ENCODE assay signal across 17 cellular contexts in the genomic region with DNA sequence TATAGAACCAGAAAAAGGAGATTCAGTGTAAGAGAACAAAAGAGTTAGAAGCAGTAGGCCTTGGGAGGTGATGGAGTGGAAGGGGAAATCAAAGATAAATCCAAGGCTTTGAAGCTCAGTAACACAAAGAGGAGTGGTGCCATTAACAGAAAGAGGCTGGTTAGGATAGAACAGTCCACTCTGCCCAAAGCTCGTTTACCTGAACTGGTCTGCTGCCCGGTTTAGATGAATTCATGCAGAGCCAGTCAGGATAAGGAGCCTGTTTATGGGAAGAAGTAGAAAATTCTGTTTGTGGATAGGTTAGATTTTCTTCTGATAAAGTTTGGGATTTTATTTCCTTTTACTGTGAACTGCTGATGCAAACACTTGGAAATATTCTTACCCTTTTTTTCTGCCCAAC.
DNase-seq lines count a peak whose midpoint lies in the region; ATAC-seq and TF ChIP-seq lines count a peak whose summit lies in the region.
"Had no signal": no experiment of that assay in that cellular context is flagged by ENCODE, and none has a peak within 500 bp of the region (broad histone marks: within the 10 kb centered on the region; RNA-seq: fewer than 3 reads in every experiment).

No MANE protein-coding gene starts in this region.

- H3K36me3 Mint-ChIP-seq in nephron progenitor cell (ENCODE audit: low read depth) (peaks cover 19% of the 10 kb centered on the region), mesothelial cell of epicardium (peaks cover 4% of the 10 kb centered on the region)

- no peak overlapping the region for H3K4me3 ChIP-seq in BLaER1 treated with 17β-estradiol and CSF1 and Interleukin-3, amounts not matched to agents 10 nM and 100 nM
- no peak overlapping the region for H3K4me3 ChIP-seq in PC-9
- H3K4me3 ChIP-seq: A549, GM23338, SK-N-MC had no signal

- peaks cover 18% of the 10 kb centered on the region; the same call in 1 of the 2 replicates for H3K79me2 ChIP-seq in PC-9 (ENCODE audit: low read depth)

- H3K9me3 ChIP-seq in BLaER1 treated with 17β-estradiol and CSF1 and Interleukin-3, amounts not matched to agents 10 nM and 100 nM (replicated peaks in 1 of 11): no peaks in the 10 kb centered on the region
- H3K9me3 ChIP-seq in PC-9 (ENCODE audit: insufficient read depth, low read depth): no peaks in the 10 kb centered on the region; the same call in 1 of the 2 replicates
- H3K9me3 ChIP-seq: A549 had no signal

- H3K27me3 Mint-ChIP-seq in nephron progenitor cell (ENCODE audit: low read depth, poor library complexity) (no peaks in the 10 kb centered on the region), mesothelial cell of epicardium (ENCODE audit: low read depth) (no peaks in the 10 kb centered on the region)
- H3K27me3 Mint-ChIP-seq: CD4-positive, alpha-beta T cell had no signal

- in situ Hi-C loops in G401 (cut with HindIII; ENCODE audit: low sequenced_read_pairs): no loop called here

- POLR2A ChIA-PET in PC-9 (lab: Charles Lee; ENCODE audit: unreplicated experiment): no interaction called here

- no peaks in the 10 kb centered on the region for H3K27me3 ChIP-seq in BLaER1 treated with 17β-estradiol and CSF1 and Interleukin-3, amounts not matched to agents 10 nM and 100 nM
- H3K27me3 ChIP-seq in PC-9 (ENCODE audit: insufficient read depth, low read depth): no peaks in the 10 kb centered on the region

- TF ChIP-seq CTCF in PC-9 (conservative IDR thresholded peaks at IDR 0.05) (no peak), nephron progenitor cell (IDR thresholded peaks at IDR 0.05) (no peak), mesothelial cell of epicardium (IDR thresholded peaks at IDR 0.05; ENCODE audit: unreplicated experiment) (no peak)

- H2AFZ ChIP-seq in PC-9: no peak overlapping the region
- H2AFZ ChIP-seq: GM23338 had no signal

- peaks cover 20 to 93% (median 81%) of the 10 kb centered on the region in 10 experiments for H3K4me1 ChIP-seq in BLaER1 treated with 17β-estradiol and CSF1 and Interleukin-3, amounts not matched to agents 10 nM and 100 nM
- peaks cover 23% of the 10 kb centered on the region for H3K4me1 ChIP-seq in PC-9 (replicated peaks; ENCODE audit: insufficient read depth)

- peaks cover 21% of the 10 kb centered on the region; the same call in 1 of the 2 replicates for H3F3A ChIP-seq in PC-9 (ENCODE audit: insufficient read depth, low read depth)

- peak overlapping the region in 1 of 11 experiments; percentile 57; a peak in 1 of 22 replicates for H3K9ac ChIP-seq in BLaER1 treated with 17β-estradiol and CSF1 and Interleukin-3, amounts not matched to agents 10 nM and 100 nM

- H3K27ac Mint-ChIP-seq in nephron progenitor cell (peak overlapping the region; percentile 62), mesothelial cell of epicardium (no peak overlapping the region)
- H3K27ac Mint-ChIP-seq: CD4-positive, alpha-beta T cell; GM23338; HFFc6 had no signal

- H4K20me1 ChIP-seq in BLaER1 treated with 17β-estradiol and CSF1 and Interleukin-3, amounts not matched to agents 10 nM and 100 nM: peaks cover 44 to 92% (median 78%) of the 10 kb centered on the region in 11 experiments
- H4K20me1 ChIP-seq in PC-9 (ENCODE audit: insufficient read depth): no peaks in the 10 kb centered on the region

- H3K36me3 ChIP-seq in BLaER1 treated with 17β-estradiol and CSF1 and Interleukin-3, amounts not matched to agents 10 nM and 100 nM: peaks cover under 1 to 55% (median 34%) of the 10 kb centered on the region in 11 experiments; a peak in 19 of 22 replicates
- H3K36me3 ChIP-seq in PC-9 (ENCODE audit: low read depth): no peaks in the 10 kb centered on the region

- intact Hi-C loops in PC-9 (cut with micrococcal nuclease; ENCODE audit: unreplicated experiment): loop anchor here (10.0 kb wide), 1 partner anchor 419 kb away; no protein-coding TSS in a partner anchor

- peaks cover 25% of the 10 kb centered on the region for H3K4me1 Mint-ChIP-seq in nephron progenitor cell
- peaks cover 3% of the 10 kb centered on the region for H3K4me1 Mint-ChIP-seq in mesothelial cell of epicardium

- H3K9me3 Mint-ChIP-seq in nephron progenitor cell (no peaks in the 10 kb centered on the region), mesothelial cell of epicardium (peaks cover 5% of the 10 kb centered on the region)
- H3K9me3 Mint-ChIP-seq: CD4-positive, alpha-beta T cell; GM23338 had no signal

- peak overlapping the region in 6 of 11 experiments; percentile 49 to 70 (median 54); a peak in 9 of 22 replicates for H3K4me2 ChIP-seq in BLaER1 treated with 17β-estradiol and CSF1 and Interleukin-3, amounts not matched to agents 10 nM and 100 nM
- no peak overlapping the region for H3K4me2 ChIP-seq in PC-9
- H3K4me2 ChIP-seq: GM23338 had no signal

- H3K9me2 ChIP-seq in PC-9 (ENCODE audit: insufficient read depth): no peaks in the 10 kb centered on the region

- BruUV-seq in PC-9 (replicated peaks; lab: Mats Ljungman, UMichigan): no TSS peak

- DNase-seq in G401 (ENCODE audit: low spot score) (peak; percentile 77), PC-9 (no peak), nephron progenitor cell (no peak), mesothelial cell of epicardium (ENCODE audit: low spot score in 2 of 2, unreplicated experiment in 2 of 2) (no peak), activated T-cell treated with anti-CD3 and anti-CD28 coated beads for 4 hours (no peak)
- DNase-seq in central memory CD4-positive, alpha-beta T cell: no peak
- DNase-seq: CD4-positive, alpha-beta T cell; HFFc6; KG1; NCI-H187 treated with DMSO at 0.1 percent for 48 hours; NCI-H510A treated with DMSO at 0.1 percent for 48 hours; PC-3 had no signal

- CTCF ChIA-PET in PC-9 (lab: Charles Lee): no interaction called here

- H3K27ac ChIP-seq in BLaER1 treated with 17β-estradiol and CSF1 and Interleukin-3, amounts not matched to agents 10 nM and 100 nM: peak overlapping the region in 6 of 11 experiments; percentile 54 to 91 (median 79); a peak in 10 of 22 replicates
- H3K27ac ChIP-seq in PC-9: peak overlapping the region; percentile 81
- H3K27ac ChIP-seq: SK-N-MC had no signal

- ATAC-seq in HG03097 (IDR thresholded peaks at IDR 0.05; ENCODE audit: low FRiP score, unreplicated experiment): no peak
- ATAC-seq: A549, GM23338, PC-3 had no signal

- H3K4me3 Mint-ChIP-seq in nephron progenitor cell: no peak overlapping the region
- no peak overlapping the region for H3K4me3 Mint-ChIP-seq in mesothelial cell of epicardium
- H3K4me3 Mint-ChIP-seq: CD4-positive, alpha-beta T cell; GM23338; HFFc6 had no signal
